19 cellular contexts compared by ENCODE assay signal in the genomic region with DNA sequence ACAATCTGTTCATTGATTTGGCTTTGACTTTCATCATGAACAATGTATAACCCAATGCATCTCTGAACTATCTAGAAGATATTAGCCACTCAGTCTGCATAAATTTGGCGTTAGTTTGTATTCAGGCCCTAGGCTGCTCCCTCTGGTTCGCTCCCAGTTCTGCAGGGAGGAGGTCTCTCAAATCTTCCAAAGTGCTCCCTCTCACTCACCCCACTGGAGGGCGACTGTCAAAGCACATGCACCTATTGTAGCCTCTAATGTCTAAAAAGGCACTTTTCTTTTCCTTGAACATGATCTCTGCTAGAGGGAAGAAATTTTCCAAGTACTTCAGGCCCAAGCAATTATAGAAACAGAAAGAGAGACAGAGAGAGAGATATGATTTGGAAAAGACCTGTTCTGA.
DNase-seq lines count a peak whose midpoint lies in the region; ATAC-seq, FAIRE-seq and TF ChIP-seq lines count a peak whose summit lies in the region.
"Had no signal": no experiment of that assay in that cellular context is flagged by ENCODE, and none has a peak within 500 bp of the region (broad histone marks: within the 10 kb centered on the region; RNA-seq: fewer than 3 reads in every experiment).

No MANE protein-coding gene starts in this region.

- H3K56ac ChIP-seq in IMR-90 (ENCODE audit: extremely low read depth, insufficient read depth, low read length): no peak overlapping the region

- H3K9me3 ChIP-seq in IMR-90 (ENCODE audit: control insufficient read depth, insufficient read depth, low read length) (no peaks in the 10 kb centered on the region; the same call in 1 of the 2 replicates), HepG2 (ENCODE audit: low read length) (no peaks in the 10 kb centered on the region)
- H3K9me3 ChIP-seq: body of pancreas had no signal

- no peak for TF ChIP-seq POLR2A in IMR-90 (IDR thresholded peaks at IDR 0.05; ENCODE audit: low read depth, low read length)
- TF ChIP-seq POLR2A in HepG2 (IDR thresholded peaks at IDR 0.05; ENCODE audit: insufficient read depth in 1 of 2, low read depth in 2 of 2, low read length in 2 of 2): no peak

- WGBS in IMR-90 (ENCODE audit: extremely low coverage in 2 of 2, insufficient read length in 1 of 2), 2 experiments: no CpG with 5 or more reads among the region's 3 CpGs
- 6% methylated on average over 3 of the region's 3 CpGs for WGBS in HepG2 (ENCODE audit: low lambda C conversion rate)

- TF ChIP-seq RAD21 in IMR-90 (IDR thresholded peaks at IDR 0.05; ENCODE audit: low read length) (no peak), HepG2 (CRISPR knock-in tag; IDR thresholded peaks at IDR 0.05) (no peak)

- DNase-seq in NCI-H2081 (lab: John Stamatoyannopoulos, UW): peak; percentile 16 to 18
- DNase-seq in NCI-H2081 treated with DMSO at 0.1 percent for 48 hours (lab: John Stamatoyannopoulos, UW): no peak
- DNase-seq in IMR-90: no peak
- DNase-seq in HepG2 (ENCODE audit: low spot score): peak; percentile 23
- no peak for DNase-seq in activated CD4-positive, alpha-beta T cell treated with anti-CD3 and anti-CD28 coated beads for 1 hour
- DNase-seq in caudate nucleus (lab: John Stamatoyannopoulos, UW): no peak
- DNase-seq: activated naive CD4-positive, alpha-beta T cell; body of pancreas; CD4-positive, alpha-beta memory T cell; dorsolateral prefrontal cortex; hypothalamus; MV-4-11; naive thymus-derived CD8-positive, alpha-beta T cell; NCI-H226; T-helper 1 cell had no signal

- H4K20me1 ChIP-seq in IMR-90 (ENCODE audit: insufficient read depth, low read length): no peaks in the 10 kb centered on the region
- H4K20me1 ChIP-seq in HepG2 (ENCODE audit: insufficient read depth, low read length): no peaks in the 10 kb centered on the region

- H3K4me2 ChIP-seq in IMR-90 (ENCODE audit: low read depth, low read length) (no peak overlapping the region), HepG2 (ENCODE audit: low read depth, low read length) (no peak overlapping the region)

- no peak for TF ChIP-seq EP300 in HepG2 (IDR thresholded peaks at IDR 0.05; ENCODE audit: low read depth in 2 of 2, low read length in 2 of 2)
- no peak for TF ChIP-seq EP300 in HepG2 (CRISPR knock-in tag; IDR thresholded peaks at IDR 0.05; ENCODE audit: borderline replicate concordance)

- H3K36me3 ChIP-seq in IMR-90 (ENCODE audit: control insufficient read depth, insufficient read depth, low read length): no peaks in the 10 kb centered on the region
- H3K36me3 ChIP-seq in HepG2 (replicated peaks in 1 of 2; ENCODE audit: control insufficient read depth in 1 of 2, insufficient read depth in 2 of 2, low read length in 2 of 2): no peaks in the 10 kb centered on the region

- peak overlapping the region in 1 of 2 experiments; percentile 78; a peak in 1 of 4 replicates for H4K8ac ChIP-seq in IMR-90 (ENCODE audit: low read depth in 2 of 2, low read length in 2 of 2)

- no peak overlapping the region for H2AK5ac ChIP-seq in IMR-90 (ENCODE audit: low read depth, low read length)

- H3K23ac ChIP-seq in IMR-90 (ENCODE audit: low read depth, low read length): no peak overlapping the region

- H4K5ac ChIP-seq in IMR-90 (ENCODE audit: low read depth, low read length): peak overlapping the region; percentile 31; the same call in 1 of the 2 replicates

- H2BK15ac ChIP-seq in IMR-90 (ENCODE audit: low read depth, low read length): no peak overlapping the region

- H4K91ac ChIP-seq in IMR-90 (ENCODE audit: insufficient read depth, low read depth, low read length): peak overlapping the region; percentile 57; the same call in 1 of the 2 replicates

- no peak overlapping the region for H3K9ac ChIP-seq in IMR-90 (ENCODE audit: low read depth, low read length)
- H3K9ac ChIP-seq in HepG2 (ENCODE audit: insufficient read depth, low read depth, low read length): no peak overlapping the region

- H2AK9ac ChIP-seq in IMR-90 (replicated peaks; ENCODE audit: low read depth, low read length, poor library complexity): no peak overlapping the region

- intact Hi-C loops in IMR-90 (cut with micrococcal nuclease): no loop called here
- intact Hi-C loops in HepG2 (cut with micrococcal nuclease; ENCODE audit: unreplicated experiment): no loop called here

- H3K14ac ChIP-seq in IMR-90 (replicated peaks; ENCODE audit: low read depth, low read length): no peak overlapping the region

- no peak overlapping the region for H3K27ac ChIP-seq in IMR-90 (ENCODE audit: insufficient read depth, low read length)
- H3K27ac ChIP-seq in VCaP: no peak overlapping the region
- no peak overlapping the region for H3K27ac ChIP-seq in HepG2 (ENCODE audit: extremely low read length, insufficient read depth, low read length)
- no peak overlapping the region for H3K27ac ChIP-seq in caudate nucleus (ENCODE audit: low read depth, low read length)
- H3K27ac ChIP-seq: body of pancreas, dorsolateral prefrontal cortex had no signal

- H3K4me1 ChIP-seq in IMR-90 (ENCODE audit: control insufficient read depth, insufficient read depth, low read length) (peaks cover 13% of the 10 kb centered on the region), HepG2 (ENCODE audit: insufficient read depth, low read length) (peaks cover 11% of the 10 kb centered on the region; the same call in 1 of the 2 replicates)
- H3K4me1 ChIP-seq: body of pancreas had no signal

- POLR2A ChIA-PET in IMR-90 (lab: Charles Lee; ENCODE audit: unreplicated experiment): no interaction called here
- POLR2A ChIA-PET in HepG2 (lab: Yijun Ruan, JAX): no interaction called here

- FAIRE-seq in HepG2 (lab: Jason Lieb, UNC): peak; percentile 80
- FAIRE-seq: A204.1, G401.6 had no signal

- in situ Hi-C loops in IMR-90 (cut with MboI; ENCODE audit: low sequenced_read_pairs) (no loop called here), HepG2 (cut with HindIII; ENCODE audit: extremely low pct_ligation_motif_present, low pct_unique_long_range_greater_than_20kb) (no loop called here)

- H2BK5ac ChIP-seq in IMR-90 (ENCODE audit: low read depth, low read length, poor library complexity, severe bottlenecking): peak overlapping the region; percentile 66

- no peak for TF ChIP-seq CTCF in IMR-90 (conservative IDR thresholded peaks at IDR 0.05; ENCODE audit: low read depth, low read length)
- TF ChIP-seq CTCF in VCaP (conservative IDR thresholded peaks at IDR 0.05): peak; percentile 39
- no peak for TF ChIP-seq CTCF in HepG2 (CRISPR knock-in tag; IDR thresholded peaks at IDR 0.05)

- 0 out of 2 replicates have a peak overlapping the region, but pooled peaks have one; percentile 79 for H3K4ac ChIP-seq in IMR-90 (ENCODE audit: low read depth, low read length)

- peak overlapping the region; percentile 24; the same call in 1 of the 2 replicates for H3K18ac ChIP-seq in IMR-90 (ENCODE audit: low read depth, low read length)

- H2AFZ ChIP-seq in IMR-90 (replicated peaks; ENCODE audit: low read length, poor library complexity) (no peak overlapping the region), HepG2 (ENCODE audit: low read length) (no peak overlapping the region)

- peak overlapping the region; percentile 92 for H2BK120ac ChIP-seq in IMR-90 (ENCODE audit: low read depth, low read length)

- BruUV-seq in IMR-90 (replicated peaks; lab: Mats Ljungman, UMichigan): no TSS peak
- BruUV-seq in HepG2 (replicated peaks; lab: Mats Ljungman, UMichigan): no TSS peak

- H3K9me1 ChIP-seq in IMR-90 (ENCODE audit: insufficient read depth, low read length): peaks cover 7% of the 10 kb centered on the region

- ATAC-seq in IMR-90 (ENCODE audit: low read depth): no peak
- ATAC-seq in HepG2: peak; percentile 84
- ATAC-seq in GM19035 (IDR thresholded peaks at IDR 0.05; ENCODE audit: unreplicated experiment): no peak
- ATAC-seq: body of pancreas; naive thymus-derived CD8-positive, alpha-beta T cell had no signal

- peak overlapping the region; percentile 92; the same call in 1 of the 2 replicates for H2BK20ac ChIP-seq in IMR-90 (ENCODE audit: low read depth, low read length)

- dilution Hi-C loops in IMR-90 (cut with HindIII; ENCODE audit: low sequenced_read_pairs, unreplicated experiment): no loop called here

- no peaks in the 10 kb centered on the region for H3K79me2 ChIP-seq in HepG2 (ENCODE audit: insufficient read depth, low read length)

- H3K79me1 ChIP-seq in IMR-90 (ENCODE audit: low read depth in 1 of 2, low read length in 2 of 2): no peaks in the 10 kb centered on the region

- H3K4me3 ChIP-seq in IMR-90 (ENCODE audit: insufficient read depth, low read depth, low read length): no peak overlapping the region
- no peak overlapping the region for H3K4me3 ChIP-seq in HepG2 (replicated peaks in 1 of 3; ENCODE audit: insufficient read depth in 1 of 3, low read depth in 2 of 3, low read length in 3 of 3)
- H3K4me3 ChIP-seq: body of pancreas, dorsolateral prefrontal cortex had no signal

- H3K27me3 ChIP-seq in IMR-90 (ENCODE audit: control insufficient read depth, insufficient read depth, low read length) (no peaks in the 10 kb centered on the region), HepG2 (ENCODE audit: control insufficient read depth in 1 of 2, insufficient read depth in 2 of 2, low read length in 2 of 2) (peaks cover 0 to under 1% of the 10 kb centered on the region in 2 experiments; a peak in 1 of 5 replicates)
- H3K27me3 ChIP-seq: body of pancreas had no signal

- CTCF ChIA-PET in IMR-90 (lab: Yijun Ruan, JAX) (no interaction called here), HepG2 (lab: Yijun Ruan, JAX; ENCODE audit: low intra/inter-chr PET ratio, low total read pairs) (no interaction called here)

TF ChIP-seq in IMR-90, 13 proteins besides CTCF, POLR2A, EP300 and RAD21 (continues in another document):
- TF ChIP-seq RFX5 (IDR thresholded peaks at IDR 0.05; ENCODE audit: low read depth, low read length) (no peak), MAFK (IDR thresholded peaks at IDR 0.05; ENCODE audit: low read depth, low read length) (no peak), FOS (IDR thresholded peaks at IDR 0.05; ENCODE audit: low read depth, low read length) (no peak), SMC3 (IDR thresholded peaks at IDR 0.05; ENCODE audit: low read depth, low read length) (no peak), CHD1 (IDR thresholded peaks at IDR 0.05; ENCODE audit: low read depth, low read length) (no peak), MXI1 (IDR thresholded peaks at IDR 0.05; ENCODE audit: borderline replicate concordance, low read depth, low read length) (no peak)

Comparison
In these comparisons a context has a peak if more than half of its experiments do, and no peak if none do; other contexts are left out.
1. DNase-seq: peak in NCI-H2081 (2 of 2) and HepG2 (single experiment); none in NCI-H2081 treated with DMSO at 0.1 percent for 48 hours (single experiment), IMR-90 (single experiment), activated CD4-positive, alpha-beta T cell treated with anti-CD3 and anti-CD28 coated beads for 1 hour (single experiment) and caudate nucleus (0 of 61).